9 cellular contexts compared by ENCODE assay signal in the genomic region with DNA sequence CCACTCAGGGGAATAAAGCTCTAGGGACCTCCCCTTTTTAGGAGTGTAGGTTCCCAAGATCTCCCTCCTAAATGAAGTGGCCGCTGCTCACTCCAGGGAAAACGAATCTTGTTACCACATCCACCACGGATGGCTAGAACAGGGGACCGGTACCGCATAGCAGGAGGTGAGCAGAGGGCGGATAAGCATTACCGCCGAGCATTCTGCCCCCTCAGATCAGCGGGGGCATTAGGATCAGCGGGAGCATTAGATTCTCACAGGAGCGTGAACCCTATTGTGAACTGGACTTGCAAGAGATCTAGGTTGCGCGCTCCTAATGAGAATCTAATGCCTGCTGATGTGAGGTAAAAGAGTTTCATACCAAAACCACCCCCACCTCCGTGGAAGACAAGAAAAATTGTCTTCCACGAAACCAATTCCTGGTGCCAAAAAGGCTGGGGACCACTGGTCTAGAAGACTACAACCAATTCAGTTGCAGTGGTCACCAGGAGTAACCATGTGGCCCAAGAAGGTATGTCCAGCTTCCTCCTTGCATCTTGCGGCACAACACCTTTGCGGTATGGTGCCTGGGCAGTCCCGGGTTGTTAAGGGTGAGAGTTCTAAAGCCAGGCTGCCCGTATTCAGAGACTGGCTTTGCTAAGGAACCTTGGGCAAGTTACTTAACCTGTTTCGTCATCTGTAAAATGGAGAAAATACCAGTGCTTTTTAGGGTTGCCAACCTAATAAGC. TPM values are rescaled to one million over a fixed set of nuclear protein-coding genes. Genes with fewer than 3 reads are reported as not detected.
DNase-seq lines count a peak whose midpoint lies in the region; ATAC-seq and TF ChIP-seq lines count a peak whose summit lies in the region.
"Had no signal": no experiment of that assay in that cellular context is flagged by ENCODE, and none has a peak within 500 bp of the region (broad histone marks: within the 10 kb centered on the region; RNA-seq: fewer than 3 reads in every experiment).

No MANE protein-coding gene starts in this region.

- peaks cover 4% of the 10 kb centered on the region; the same call in 1 of the 2 replicates for H3K36me3 ChIP-seq in SJCRH30
- peaks cover 0 to 28% (median 7%) of the 10 kb centered on the region in 6 donors for H3K36me3 ChIP-seq in spleen

- TF ChIP-seq CTCF in fibroblast of mammary gland (conservative IDR thresholded peaks at IDR 0.05; ENCODE audit: control insufficient read depth, insufficient read depth, low read depth, low read length): no peak
- TF ChIP-seq CTCF in spleen (IDR thresholded peaks at IDR 0.05 in 8 of 11, conservative IDR thresholded peaks at IDR 0.05 in 3 of 11): no peak

- H3K4me1 ChIP-seq in SJCRH30 (no peaks in the 10 kb centered on the region), spleen (peaks cover 15 to 42% (median 27%) of the 10 kb centered on the region in 6 donors)

- no peaks in the 10 kb centered on the region for H3K27me3 ChIP-seq in SJCRH30
- no peaks in the 10 kb centered on the region for H3K27me3 ChIP-seq in spleen (replicated peaks in 1 of 7)

- H3K4me3 ChIP-seq in SJCRH30: peak overlapping the region; percentile 62
- peak overlapping the region; percentile 75 for H3K4me3 ChIP-seq in fibroblast of mammary gland (ENCODE audit: control insufficient read depth, low read depth, low read length)
- H3K4me3 ChIP-seq in spleen: peak overlapping the region in 6 of 8 donors; percentile 47 to 84 (median 70)

- H3K9me3 ChIP-seq in SJCRH30 (replicated peaks) (no peaks in the 10 kb centered on the region), spleen (no peaks in the 10 kb centered on the region)

- TF ChIP-seq POLR2A in spleen (IDR thresholded peaks at IDR 0.05): no peak

- 87 to 96% (median 92%) methylated on average over 20 of the region's 20 CpGs for WGBS in spleen, 5 donors

- intact Hi-C loops in spleen (cut with DNase I; ENCODE audit: low total_unique reads): no loop called here

- ATAC-seq in GM21825 (IDR thresholded peaks at IDR 0.05; ENCODE audit: unreplicated experiment) (no peak), HG03571 (IDR thresholded peaks at IDR 0.05; ENCODE audit: unreplicated experiment) (no peak)

- DNase-seq in NCI-H82 (lab: John Stamatoyannopoulos, UW) (peak; percentile 42), NCI-H82 treated with DMSO at 0.1 percent for 48 hours (lab: John Stamatoyannopoulos, UW; ENCODE audit: unreplicated experiment) (no peak), SJCRH30 (no peak), fibroblast of mammary gland (ENCODE audit: low read depth) (no peak), spleen (peak; percentile 75), germinal center (ENCODE audit: low spot score) (no peak)
- DNase-seq: NCI-H1092 treated with DMSO at 0.1 percent for 48 hours had no signal

- H3K27ac ChIP-seq in SJCRH30: no peak overlapping the region
- H3K27ac ChIP-seq in spleen: peak overlapping the region in 7 of 8 donors; percentile 51 to 94 (median 91)

RNA-seq across cellular contexts. Expression of a gene that starts 1.1 kb away (rescaled TPM):
- total RNA-seq in SJCRH30 (2014; rRNA removed; shearing (Covaris generic)): 36.6 and 38.5 TPM in 2 replicates
- 10 to 100 TPM; 23.1 to 42.6 (median 27.1) TPM for total RNA-seq in spleen
- polyA plus RNA-seq in spleen: 10 to 100 TPM; 81.9 to 86.6 (median 84.5) TPM

RNA-seq across cellular contexts. Expression of a gene that starts 7.8 kb away (rescaled TPM):
- total RNA-seq in SJCRH30 (2014; rRNA removed; shearing (Covaris generic)): 24.8 and 27.2 TPM in 2 replicates
- 10 to 100 TPM; 28.9 to 58.2 (median 40.8) TPM for total RNA-seq in spleen
- 10 to 100 TPM; 13.5 to 19.9 (median 17.2) TPM for polyA plus RNA-seq in spleen

RNA-seq across cellular contexts. Expression of a gene that starts 10.9 kb away (rescaled TPM):
- total RNA-seq in SJCRH30 (2014; rRNA removed; shearing (Covaris generic)): 25.9 and 40.6 TPM in 2 replicates
- total RNA-seq in spleen: 100 to 1,000 TPM in 6 of 7 donors, 10 to 100 TPM in 1; 99.2 to 258 (median 159) TPM
- polyA plus RNA-seq in spleen: 10 to 100 TPM; 19.9 to 35.8 (median 30.9) TPM

Comparison
In these comparisons a context has a peak if more than half of its experiments do, and no peak if none do; other contexts are left out.
1. DNase-seq: peak in NCI-H82 (single experiment) and spleen (single experiment); none in NCI-H82 treated with DMSO at 0.1 percent for 48 hours (single experiment), SJCRH30 (0 of 2), fibroblast of mammary gland (single experiment) and germinal center (single experiment).
2. Peak in every context shown above with its lines, with median percentiles within 50 percentile points of each other: H3K4me3 ChIP-seq.